8 cellular contexts compared by ENCODE assay signal in genomic region chr6:31896856-31897611, GRCh38. TPM values are rescaled to one million over a fixed set of nuclear protein-coding genes. Genes with fewer than 3 reads are reported as not detected.
DNase-seq lines count a peak whose midpoint lies in the region; ATAC-seq, FAIRE-seq and TF ChIP-seq lines count a peak whose summit lies in the region.

No MANE protein-coding gene starts in this region.

- CTCF ChIA-PET in MCF 10A (lab: Yijun Ruan, JAX): interaction anchor here (1.2 to 1.9 kb wide), 4 partner anchors 10 to 55 kb away, joined by 3 to 28 read pairs (median 5); no protein-coding TSS in a partner anchor

- H3K27me3 Mint-ChIP-seq in MCF 10A (ENCODE audit: insufficient read depth, unreplicated experiment): no peaks in the 10 kb centered on the region

- peak overlapping the region; percentile 88 for H3K4ac ChIP-seq in mesendoderm (ENCODE audit: low read depth, low read length)

- H3K9me3 Mint-ChIP-seq in MCF 10A (ENCODE audit: unreplicated experiment): no peaks in the 10 kb centered on the region

- WGBS in HUES64: 2% methylated on average over 46 of the region's 62 CpGs
- WGBS in mesendoderm (ENCODE audit: extremely low coverage, insufficient coverage, low lambda C conversion rate): no CpG with 5 or more reads among the region's 62 CpGs

- no peak overlapping the region for H3K23ac ChIP-seq in mesendoderm (ENCODE audit: low read length)

- no peak for ATAC-seq in GM18861 (IDR thresholded peaks at IDR 0.05; ENCODE audit: unreplicated experiment)

- peak overlapping the region; percentile 5 to 81 (median 76); a peak in 20 of 22 replicates for H3K27ac ChIP-seq in BLaER1 treated with 17β-estradiol and CSF1 and Interleukin-3, amounts not matched to agents 10 nM and 100 nM
- H3K27ac ChIP-seq in HUES64 (ENCODE audit: low read depth, low read length) (peak overlapping the region; percentile 68; the same call in 1 of the 2 replicates), mesendoderm (ENCODE audit: low read depth, low read length) (peak overlapping the region; percentile 72)

- no peak for FAIRE-seq in urothelium cell line (lab: Jason Lieb, UNC)

- peak overlapping the region; percentile 80 to 98 (median 95) for H3K4me2 ChIP-seq in BLaER1 treated with 17β-estradiol and CSF1 and Interleukin-3, amounts not matched to agents 10 nM and 100 nM
- H3K4me2 ChIP-seq in mesendoderm (ENCODE audit: low read length): peak overlapping the region; percentile 74

- peaks cover 23% of the 10 kb centered on the region for H3K4me1 Mint-ChIP-seq in MCF 10A (ENCODE audit: insufficient read depth, unreplicated experiment)

- peak overlapping the region; percentile 64 for H3K27ac Mint-ChIP-seq in MCF 10A (ENCODE audit: low read depth, unreplicated experiment)

- no peak overlapping the region for H2BK5ac ChIP-seq in mesendoderm (ENCODE audit: low read length)

- H3K9me3 ChIP-seq in BLaER1 treated with 17β-estradiol and CSF1 and Interleukin-3, amounts not matched to agents 10 nM and 100 nM (replicated peaks in 1 of 11): no peaks in the 10 kb centered on the region
- no peaks in the 10 kb centered on the region for H3K9me3 ChIP-seq in HUES64 (ENCODE audit: insufficient read depth, low read depth, low read length)

- H2AK5ac ChIP-seq in mesendoderm (ENCODE audit: low read length): no peak overlapping the region

- H3K36me3 Mint-ChIP-seq in MCF 10A (ENCODE audit: insufficient read depth, unreplicated experiment): peaks cover 52% of the 10 kb centered on the region

- peak overlapping the region; percentile 93 for H3K4me3 Mint-ChIP-seq in MCF 10A (ENCODE audit: unreplicated experiment)

- peaks cover 37 to 45% (median 43%) of the 10 kb centered on the region in 11 experiments for H3K36me3 ChIP-seq in BLaER1 treated with 17β-estradiol and CSF1 and Interleukin-3, amounts not matched to agents 10 nM and 100 nM
- H3K36me3 ChIP-seq in HUES64 (ENCODE audit: insufficient read depth, low read length) (peaks cover 55% of the 10 kb centered on the region), mesendoderm (ENCODE audit: control insufficient read depth, insufficient read depth, low read length) (peaks cover 4% of the 10 kb centered on the region)

- H3K4me1 ChIP-seq in BLaER1 treated with 17β-estradiol and CSF1 and Interleukin-3, amounts not matched to agents 10 nM and 100 nM: peaks cover 48 to 66% (median 53%) of the 10 kb centered on the region in 10 experiments
- peaks cover 4% of the 10 kb centered on the region; the same call in 1 of the 2 replicates for H3K4me1 ChIP-seq in HUES64 (ENCODE audit: insufficient read depth, low read length)
- H3K4me1 ChIP-seq in mesendoderm (ENCODE audit: control insufficient read depth, low read depth, low read length): no peaks in the 10 kb centered on the region

- BruUV-seq in MCF 10A (replicated peaks; lab: Mats Ljungman, UMichigan): no TSS peak

- intact Hi-C loops in MCF 10A (cut with micrococcal nuclease): no loop called here

- no peaks in the 10 kb centered on the region for H3K27me3 ChIP-seq in BLaER1 treated with 17β-estradiol and CSF1 and Interleukin-3, amounts not matched to agents 10 nM and 100 nM
- H3K27me3 ChIP-seq in HUES64 (ENCODE audit: insufficient read depth, low read length): no peaks in the 10 kb centered on the region
- no peaks in the 10 kb centered on the region for H3K27me3 ChIP-seq in mesendoderm (ENCODE audit: insufficient read depth, low read length, poor library complexity)

- TF ChIP-seq CTCF in MCF 10A (IDR thresholded peaks at IDR 0.05; ENCODE audit: unreplicated experiment): no peak

- peaks cover 0 to 7% (median 0%) of the 10 kb centered on the region in 11 experiments; a peak in 3 of 22 replicates for H4K20me1 ChIP-seq in BLaER1 treated with 17β-estradiol and CSF1 and Interleukin-3, amounts not matched to agents 10 nM and 100 nM

- DNase-seq in MCF 10A (ENCODE audit: unreplicated experiment) (no peak), mesendoderm (no peak), urothelium cell line (ENCODE audit: low spot score) (peak; percentile 34), NCI-H2107 treated with DMSO at 0.1 percent for 48 hours (lab: John Stamatoyannopoulos, UW; ENCODE audit: unreplicated experiment) (no peak), SW 1271 (lab: John Stamatoyannopoulos, UW) (no peak)

- peak overlapping the region; percentile 99 for H3K18ac ChIP-seq in mesendoderm (ENCODE audit: low read length)

- H4K8ac ChIP-seq in mesendoderm (ENCODE audit: low read depth, low read length): peak overlapping the region; percentile 68

- H2BK120ac ChIP-seq in mesendoderm (ENCODE audit: low read depth, low read length): peak overlapping the region; percentile 76

- H3K4me3 ChIP-seq in BLaER1 treated with 17β-estradiol and CSF1 and Interleukin-3, amounts not matched to agents 10 nM and 100 nM: peak overlapping the region; percentile 70 to 90 (median 82)
- H3K4me3 ChIP-seq in HUES64 (ENCODE audit: low read length) (peak overlapping the region; percentile 90), mesendoderm (ENCODE audit: low read length) (peak overlapping the region; percentile 53)

- POLR2A ChIA-PET in MCF 10A (lab: Yijun Ruan, JAX): interaction anchor here (0.6 to 3.5 kb wide), 24 partner anchors 10 to 399 kb away, joined by 3 to 41 read pairs (median 6); partner anchors contain the start of genes BAG6, C6orf47, CFB and DDX39B

- peaks cover 4% of the 10 kb centered on the region for H3K79me1 ChIP-seq in mesendoderm (ENCODE audit: low read length)

- peaks cover 4% of the 10 kb centered on the region for H3K79me2 ChIP-seq in mesendoderm (ENCODE audit: control insufficient read depth, insufficient read depth, low read length)

- peak overlapping the region; percentile 92 for H3K56ac ChIP-seq in mesendoderm (ENCODE audit: low read length)

- no peak overlapping the region for H2BK15ac ChIP-seq in mesendoderm (replicated peaks; ENCODE audit: low read depth)

- H4K5ac ChIP-seq in mesendoderm (ENCODE audit: low read length): no peak overlapping the region

- peak overlapping the region; percentile 77 to 90 (median 85) for H3K9ac ChIP-seq in BLaER1 treated with 17β-estradiol and CSF1 and Interleukin-3, amounts not matched to agents 10 nM and 100 nM
- H3K9ac ChIP-seq in HUES64 (ENCODE audit: low read depth, low read length): peak overlapping the region; percentile 87
- peak overlapping the region; percentile 82 for H3K9ac ChIP-seq in mesendoderm (ENCODE audit: low read length)

RNA-seq across cellular contexts. Expression of gene EHMT2, which starts 0.5 kb away (rescaled TPM):
- 112 TPM for polyA plus RNA-seq in HUES64 (2013, experiment 1 of 2)
- 109 TPM for polyA plus RNA-seq in HUES64 (2013, experiment 2 of 2)
- 20.2 and 21.8 TPM in 2 replicates for total RNA-seq in MCF 10A (2022)
- polyA plus RNA-seq in mesendoderm (2013, experiment 1 of 2): 82.8 TPM
- polyA plus RNA-seq in mesendoderm (2013, experiment 2 of 2): 81.0 TPM

RNA-seq across cellular contexts. Expression of gene ZBTB12, which starts 4.9 kb away (rescaled TPM):
- 26.5 TPM for polyA plus RNA-seq in HUES64 (2013, experiment 1 of 2)
- 29.8 TPM for polyA plus RNA-seq in HUES64 (2013, experiment 2 of 2)
- 3.6 and 4.0 TPM in 2 replicates for total RNA-seq in MCF 10A (2022)
- 11.0 TPM for polyA plus RNA-seq in mesendoderm (2013, experiment 1 of 2)
- polyA plus RNA-seq in mesendoderm (2013, experiment 2 of 2): 11.6 TPM

RNA-seq across cellular contexts. Expression of gene SLC44A4, which starts 18.2 kb away (rescaled TPM):
- polyA plus RNA-seq in HUES64 (2013, experiment 1 of 2): 0.50 TPM
- 0.82 TPM for polyA plus RNA-seq in HUES64 (2013, experiment 2 of 2)
- total RNA-seq in MCF 10A (2022): not detected in 2 replicates
- 0.81 TPM for polyA plus RNA-seq in mesendoderm (2013, experiment 1 of 2)
- 0.71 TPM for polyA plus RNA-seq in mesendoderm (2013, experiment 2 of 2)

RNA-seq across cellular contexts. Expression of gene C2, which starts 30.5 kb away (rescaled TPM):
- 0.25 TPM for polyA plus RNA-seq in HUES64 (2013, experiment 1 of 2)
- 0.32 TPM for polyA plus RNA-seq in HUES64 (2013, experiment 2 of 2)
- not detected in 2 replicates for total RNA-seq in MCF 10A (2022)
- 0.21 TPM for polyA plus RNA-seq in mesendoderm (2013, experiment 1 of 2)
- polyA plus RNA-seq in mesendoderm (2013, experiment 2 of 2): 0.22 TPM

RNA-seq across cellular contexts. Expression of gene NEU1, which starts 34.4 kb away (rescaled TPM):
- polyA plus RNA-seq in HUES64 (2013, experiment 1 of 2): 37.2 TPM
- 35.9 TPM for polyA plus RNA-seq in HUES64 (2013, experiment 2 of 2)
- 19.7 and 43.8 TPM in 2 replicates for total RNA-seq in MCF 10A (2022)
- 31.5 TPM for polyA plus RNA-seq in mesendoderm (2013, experiment 1 of 2)
- polyA plus RNA-seq in mesendoderm (2013, experiment 2 of 2): 31.9 TPM
